Comparison of ENCODE assay signal across 22 cellular contexts in the genomic region with DNA sequence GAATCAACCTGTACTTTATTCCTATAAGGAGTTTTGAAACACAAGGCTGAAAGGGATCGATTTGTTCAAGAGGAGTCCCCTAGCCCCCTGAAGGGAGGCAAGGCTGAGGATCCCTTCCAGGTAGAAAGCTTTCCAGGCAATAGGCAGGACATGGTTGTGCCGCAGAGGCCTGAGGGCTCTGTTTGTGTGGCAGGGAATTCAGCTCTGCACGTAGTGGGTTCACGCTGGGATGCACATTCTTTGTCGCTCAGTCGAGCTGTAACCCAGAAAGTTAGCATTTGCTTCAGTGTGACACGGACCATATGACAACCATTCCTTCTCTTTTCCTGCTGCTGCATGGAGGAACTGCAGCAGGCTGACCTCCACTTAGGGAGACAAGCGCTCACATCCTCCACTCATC.
"Had no signal": no experiment of that assay in that cellular context is flagged by ENCODE, and none has a peak within 500 bp of the region (broad histone marks: within the 10 kb centered on the region; RNA-seq: fewer than 3 reads in every experiment).

No MANE protein-coding gene starts in this region.

- DNase-seq: KBM-7, NCI-H1092, NCI-H1105 treated with DMSO at 0.1 percent for 48 hours, NCI-H1417 treated with DMSO at 0.1 percent for 48 hours, NCI-H146, NCI-H1694 treated with DMSO at 0.1 percent for 48 hours, NCI-H1930, NCI-H2081, NCI-H2171, NCI-H226, NCI-H446, NCI-H510A, NCI-H524 treated with DMSO at 0.1 percent for 48 hours, NCI-H69, NCI-H774, PC-3, Peyer's patch, SHP77 treated with DMSO at 0.1 percent for 48 hours, SJCRH30 had no signal

- ATAC-seq: PC-3, Right ventricle myocardium inferior, SK-N-SH treated with all-trans-retinoic acid at 6 μM for 48 hours had no signal

- H3K4me1 ChIP-seq: Peyer's patch, SJCRH30 had no signal

- H3K36me3 ChIP-seq: Peyer's patch, SJCRH30 had no signal

- H3K4me3 ChIP-seq: Peyer's patch, SJCRH30 had no signal

- H3K9me3 ChIP-seq: Peyer's patch, SJCRH30 had no signal

- H3K27ac ChIP-seq: HL-60, Peyer's patch, SJCRH30 had no signal

- H3K27me3 ChIP-seq: Peyer's patch, SJCRH30 had no signal
